1 cellular context compared by ENCODE assay signal in the genomic region with DNA sequence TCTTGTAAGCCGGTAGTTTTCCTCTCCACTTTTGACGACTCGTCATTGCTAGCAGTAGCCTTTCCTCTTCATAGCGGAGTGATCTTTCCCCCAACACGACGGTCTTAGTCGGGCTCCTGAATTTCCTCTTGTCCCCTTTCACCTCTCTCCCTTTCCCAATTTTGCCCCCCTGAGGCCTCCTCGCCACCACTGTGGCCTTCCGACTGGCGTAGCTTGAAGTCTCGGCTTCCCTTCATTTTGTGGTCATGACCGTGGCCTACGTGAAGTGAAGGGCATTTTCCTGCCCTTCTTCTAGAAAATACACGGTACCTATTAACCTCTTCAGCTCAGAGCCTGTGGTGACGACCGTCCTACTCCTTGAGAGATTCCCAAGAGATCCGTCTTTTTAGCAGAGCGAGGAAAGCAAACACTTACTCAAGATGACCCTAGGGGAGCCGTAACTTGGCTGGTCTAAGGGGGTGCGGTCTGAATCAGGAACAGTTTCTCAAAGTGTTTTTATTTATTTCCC.
TF ChIP-seq lines count a peak whose summit lies in the region.

No MANE protein-coding gene starts in this region.

TF ChIP-seq in K562, 482 proteins besides CTCF, POLR2A, EP300 and RAD21 (continued from another document):
- TF ChIP-seq BRCA1 (IDR thresholded peaks at IDR 0.05): no peak
- TF ChIP-seq BRCA1 (CRISPR knock-in tag; IDR thresholded peaks at IDR 0.05): 0 out of 2 replicates have a peak, but pooled peaks have one; percentile 43
- peak; percentile 35; the same call in 1 of the 2 replicates for TF ChIP-seq ZNF584 (CRISPR knock-in tag; IDR thresholded peaks at IDR 0.05; ENCODE audit: low read depth)
- no peak for TF ChIP-seq TBP (optimal IDR thresholded peaks at IDR 0.05; ENCODE audit: low read depth, low read length)
- TF ChIP-seq SNIP1 (IDR thresholded peaks at IDR 0.05; ENCODE audit: low read depth): peak; percentile 61; the same call in 1 of the 2 replicates
- TF ChIP-seq TCFL5 (CRISPR knock-in tag; conservative IDR thresholded peaks at IDR 0.05): no peak
- TF ChIP-seq SMARCA4 (IDR thresholded peaks at IDR 0.05): 0 out of 2 replicates have a peak, but pooled peaks have one; percentile 29
- 0 out of 2 replicates have a peak, but pooled peaks have one; percentile 3 for TF ChIP-seq ETV5 (CRISPR knock-in tag; IDR thresholded peaks at IDR 0.05; ENCODE audit: low read depth)
- TF ChIP-seq ZNF24 (IDR thresholded peaks at IDR 0.05): no peak
- TF ChIP-seq, protein P1, sequence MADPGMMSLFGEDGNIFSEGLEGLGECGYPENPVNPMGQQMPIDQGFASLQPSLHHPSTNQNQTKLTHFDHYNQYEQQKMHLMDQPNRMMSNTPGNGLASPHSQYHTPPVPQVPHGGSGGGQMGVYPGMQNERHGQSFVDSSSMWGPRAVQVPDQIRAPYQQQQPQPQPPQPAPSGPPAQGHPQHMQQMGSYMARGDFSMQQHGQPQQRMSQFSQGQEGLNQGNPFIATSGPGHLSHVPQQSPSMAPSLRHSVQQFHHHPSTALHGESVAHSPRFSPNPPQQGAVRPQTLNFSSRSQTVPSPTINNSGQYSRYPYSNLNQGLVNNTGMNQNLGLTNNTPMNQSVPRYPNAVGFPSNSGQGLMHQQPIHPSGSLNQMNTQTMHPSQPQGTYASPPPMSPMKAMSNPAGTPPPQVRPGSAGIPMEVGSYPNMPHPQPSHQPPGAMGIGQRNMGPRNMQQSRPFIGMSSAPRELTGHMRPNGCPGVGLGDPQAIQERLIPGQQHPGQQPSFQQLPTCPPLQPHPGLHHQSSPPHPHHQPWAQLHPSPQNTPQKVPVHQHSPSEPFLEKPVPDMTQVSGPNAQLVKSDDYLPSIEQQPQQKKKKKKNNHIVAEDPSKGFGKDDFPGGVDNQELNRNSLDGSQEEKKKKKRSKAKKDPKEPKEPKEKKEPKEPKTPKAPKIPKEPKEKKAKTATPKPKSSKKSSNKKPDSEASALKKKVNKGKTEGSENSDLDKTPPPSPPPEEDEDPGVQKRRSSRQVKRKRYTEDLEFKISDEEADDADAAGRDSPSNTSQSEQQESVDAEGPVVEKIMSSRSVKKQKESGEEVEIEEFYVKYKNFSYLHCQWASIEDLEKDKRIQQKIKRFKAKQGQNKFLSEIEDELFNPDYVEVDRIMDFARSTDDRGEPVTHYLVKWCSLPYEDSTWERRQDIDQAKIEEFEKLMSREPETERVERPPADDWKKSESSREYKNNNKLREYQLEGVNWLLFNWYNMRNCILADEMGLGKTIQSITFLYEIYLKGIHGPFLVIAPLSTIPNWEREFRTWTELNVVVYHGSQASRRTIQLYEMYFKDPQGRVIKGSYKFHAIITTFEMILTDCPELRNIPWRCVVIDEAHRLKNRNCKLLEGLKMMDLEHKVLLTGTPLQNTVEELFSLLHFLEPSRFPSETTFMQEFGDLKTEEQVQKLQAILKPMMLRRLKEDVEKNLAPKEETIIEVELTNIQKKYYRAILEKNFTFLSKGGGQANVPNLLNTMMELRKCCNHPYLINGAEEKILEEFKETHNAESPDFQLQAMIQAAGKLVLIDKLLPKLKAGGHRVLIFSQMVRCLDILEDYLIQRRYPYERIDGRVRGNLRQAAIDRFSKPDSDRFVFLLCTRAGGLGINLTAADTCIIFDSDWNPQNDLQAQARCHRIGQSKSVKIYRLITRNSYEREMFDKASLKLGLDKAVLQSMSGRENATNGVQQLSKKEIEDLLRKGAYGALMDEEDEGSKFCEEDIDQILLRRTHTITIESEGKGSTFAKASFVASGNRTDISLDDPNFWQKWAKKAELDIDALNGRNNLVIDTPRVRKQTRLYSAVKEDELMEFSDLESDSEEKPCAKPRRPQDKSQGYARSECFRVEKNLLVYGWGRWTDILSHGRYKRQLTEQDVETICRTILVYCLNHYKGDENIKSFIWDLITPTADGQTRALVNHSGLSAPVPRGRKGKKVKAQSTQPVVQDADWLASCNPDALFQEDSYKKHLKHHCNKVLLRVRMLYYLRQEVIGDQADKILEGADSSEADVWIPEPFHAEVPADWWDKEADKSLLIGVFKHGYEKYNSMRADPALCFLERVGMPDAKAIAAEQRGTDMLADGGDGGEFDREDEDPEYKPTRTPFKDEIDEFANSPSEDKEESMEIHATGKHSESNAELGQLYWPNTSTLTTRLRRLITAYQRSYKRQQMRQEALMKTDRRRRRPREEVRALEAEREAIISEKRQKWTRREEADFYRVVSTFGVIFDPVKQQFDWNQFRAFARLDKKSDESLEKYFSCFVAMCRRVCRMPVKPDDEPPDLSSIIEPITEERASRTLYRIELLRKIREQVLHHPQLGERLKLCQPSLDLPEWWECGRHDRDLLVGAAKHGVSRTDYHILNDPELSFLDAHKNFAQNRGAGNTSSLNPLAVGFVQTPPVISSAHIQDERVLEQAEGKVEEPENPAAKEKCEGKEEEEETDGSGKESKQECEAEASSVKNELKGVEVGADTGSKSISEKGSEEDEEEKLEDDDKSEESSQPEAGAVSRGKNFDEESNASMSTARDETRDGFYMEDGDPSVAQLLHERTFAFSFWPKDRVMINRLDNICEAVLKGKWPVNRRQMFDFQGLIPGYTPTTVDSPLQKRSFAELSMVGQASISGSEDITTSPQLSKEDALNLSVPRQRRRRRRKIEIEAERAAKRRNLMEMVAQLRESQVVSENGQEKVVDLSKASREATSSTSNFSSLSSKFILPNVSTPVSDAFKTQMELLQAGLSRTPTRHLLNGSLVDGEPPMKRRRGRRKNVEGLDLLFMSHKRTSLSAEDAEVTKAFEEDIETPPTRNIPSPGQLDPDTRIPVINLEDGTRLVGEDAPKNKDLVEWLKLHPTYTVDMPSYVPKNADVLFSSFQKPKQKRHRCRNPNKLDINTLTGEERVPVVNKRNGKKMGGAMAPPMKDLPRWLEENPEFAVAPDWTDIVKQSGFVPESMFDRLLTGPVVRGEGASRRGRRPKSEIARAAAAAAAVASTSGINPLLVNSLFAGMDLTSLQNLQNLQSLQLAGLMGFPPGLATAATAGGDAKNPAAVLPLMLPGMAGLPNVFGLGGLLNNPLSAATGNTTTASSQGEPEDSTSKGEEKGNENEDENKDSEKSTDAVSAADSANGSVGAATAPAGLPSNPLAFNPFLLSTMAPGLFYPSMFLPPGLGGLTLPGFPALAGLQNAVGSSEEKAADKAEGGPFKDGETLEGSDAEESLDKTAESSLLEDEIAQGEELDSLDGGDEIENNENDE (IDR thresholded peaks at IDR 0.05; ENCODE audit: low read depth, low read length): peak; percentile 78
- TF ChIP-seq HMGN3 (IDR thresholded peaks at IDR 0.05; ENCODE audit: borderline replicate concordance, extremely low read depth, insufficient read length, low read depth, low read length): no peak
- TF ChIP-seq RUNX1 (IDR thresholded peaks at IDR 0.05; ENCODE audit: low read depth): no peak
- no peak; the same call in 1 of the 2 replicates for TF ChIP-seq MAX (CRISPR knock-in tag; IDR thresholded peaks at IDR 0.05)
- TF ChIP-seq, protein P2, sequence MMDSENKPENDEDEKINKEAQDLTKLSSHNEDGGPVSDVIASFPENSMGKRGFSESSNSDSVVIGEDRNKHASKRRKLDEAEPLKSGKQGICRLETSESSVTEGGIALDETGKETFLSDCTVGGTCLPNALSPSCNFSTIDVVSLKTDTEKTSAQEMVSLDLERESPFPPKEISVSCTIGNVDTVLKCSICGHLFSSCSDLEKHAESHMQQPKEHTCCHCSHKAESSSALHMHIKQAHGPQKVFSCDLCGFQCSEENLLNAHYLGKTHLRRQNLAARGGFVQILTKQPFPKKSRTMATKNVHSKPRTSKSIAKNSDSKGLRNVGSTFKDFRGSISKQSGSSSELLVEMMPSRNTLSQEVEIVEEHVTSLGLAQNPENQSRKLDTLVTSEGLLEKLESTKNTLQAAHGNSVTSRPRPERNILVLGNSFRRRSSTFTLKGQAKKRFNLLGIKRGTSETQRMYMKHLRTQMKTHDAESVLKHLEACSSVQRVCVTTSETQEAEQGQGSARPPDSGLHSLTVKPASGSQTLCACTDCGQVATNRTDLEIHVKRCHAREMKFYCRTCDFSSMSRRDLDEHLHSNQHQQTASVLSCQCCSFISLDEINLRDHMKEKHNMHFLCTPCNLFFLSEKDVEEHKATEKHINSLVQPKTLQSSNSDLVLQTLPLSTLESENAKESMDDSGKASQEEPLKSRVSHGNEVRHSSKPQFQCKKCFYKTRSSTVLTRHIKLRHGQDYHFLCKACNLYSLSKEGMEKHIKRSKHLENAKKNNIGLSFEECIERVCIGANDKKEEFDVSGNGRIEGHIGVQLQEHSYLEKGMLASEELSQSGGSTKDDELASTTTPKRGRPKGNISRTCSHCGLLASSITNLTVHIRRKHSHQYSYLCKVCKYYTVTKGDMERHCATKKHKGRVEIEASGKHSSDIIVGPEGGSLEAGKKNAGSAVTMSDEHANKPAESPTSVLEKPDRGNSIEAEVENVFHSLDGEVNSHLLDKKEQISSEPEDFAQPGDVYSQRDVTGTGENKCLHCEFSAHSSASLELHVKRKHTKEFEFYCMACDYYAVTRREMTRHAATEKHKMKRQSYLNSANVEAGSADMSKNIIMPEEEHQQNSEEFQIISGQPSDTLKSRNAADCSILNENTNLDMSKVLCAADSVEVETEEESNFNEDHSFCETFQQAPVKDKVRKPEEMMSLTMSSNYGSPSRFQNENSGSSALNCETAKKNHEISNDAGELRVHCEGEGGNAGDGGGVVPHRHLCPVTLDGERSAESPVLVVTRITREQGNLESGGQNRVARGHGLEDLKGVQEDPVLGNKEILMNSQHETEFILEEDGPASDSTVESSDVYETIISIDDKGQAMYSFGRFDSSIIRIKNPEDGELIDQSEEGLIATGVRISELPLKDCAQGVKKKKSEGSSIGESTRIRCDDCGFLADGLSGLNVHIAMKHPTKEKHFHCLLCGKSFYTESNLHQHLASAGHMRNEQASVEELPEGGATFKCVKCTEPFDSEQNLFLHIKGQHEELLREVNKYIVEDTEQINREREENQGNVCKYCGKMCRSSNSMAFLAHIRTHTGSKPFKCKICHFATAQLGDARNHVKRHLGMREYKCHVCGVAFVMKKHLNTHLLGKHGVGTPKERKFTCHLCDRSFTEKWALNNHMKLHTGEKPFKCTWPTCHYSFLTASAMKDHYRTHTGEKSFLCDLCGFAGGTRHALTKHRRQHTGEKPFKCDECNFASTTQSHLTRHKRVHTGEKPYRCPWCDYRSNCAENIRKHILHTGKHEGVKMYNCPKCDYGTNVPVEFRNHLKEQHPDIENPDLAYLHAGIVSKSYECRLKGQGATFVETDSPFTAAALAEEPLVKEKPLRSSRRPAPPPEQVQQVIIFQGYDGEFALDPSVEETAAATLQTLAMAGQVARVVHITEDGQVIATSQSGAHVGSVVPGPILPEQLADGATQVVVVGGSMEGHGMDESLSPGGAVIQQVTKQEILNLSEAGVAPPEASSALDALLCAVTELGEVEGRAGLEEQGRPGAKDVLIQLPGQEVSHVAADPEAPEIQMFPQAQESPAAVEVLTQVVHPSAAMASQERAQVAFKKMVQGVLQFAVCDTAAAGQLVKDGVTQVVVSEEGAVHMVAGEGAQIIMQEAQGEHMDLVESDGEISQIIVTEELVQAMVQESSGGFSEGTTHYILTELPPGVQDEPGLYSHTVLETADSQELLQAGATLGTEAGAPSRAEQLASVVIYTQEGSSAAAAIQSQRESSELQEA (IDR thresholded peaks at IDR 0.05; ENCODE audit: low read depth): no peak
- peak; percentile 33; the same call in 1 of the 2 replicates for TF ChIP-seq SMARCE1 (IDR thresholded peaks at IDR 0.05)
- 0 out of 2 replicates have a peak, but pooled peaks have one; percentile 19 for TF ChIP-seq LARP7 (IDR thresholded peaks at IDR 0.05)
- 0 out of 2 replicates have a peak, but pooled peaks have one; percentile 22 for TF ChIP-seq BCOR (IDR thresholded peaks at IDR 0.05)
- TF ChIP-seq CHCHD3 (CRISPR knock-in tag; IDR thresholded peaks at IDR 0.05): no peak
- 0 out of 2 replicates have a peak, but pooled peaks have one; percentile 23 for TF ChIP-seq NBN (IDR thresholded peaks at IDR 0.05; ENCODE audit: low read depth)
- no peak for TF ChIP-seq TGIF2 (CRISPR knock-in tag; IDR thresholded peaks at IDR 0.05)
